ENCODE assay signal across 1 cellular context in genomic region chr11:2801711-2802388, GRCh38.
TF ChIP-seq lines count a peak whose summit lies in the region.

No MANE protein-coding gene starts in this region.

TF ChIP-seq in H1, 55 proteins besides CTCF, POLR2A, EP300 and RAD21:
- TF ChIP-seq NANOG (IDR thresholded peaks at IDR 0.05; ENCODE audit: insufficient read depth, low read depth, low read length, poor library complexity, severe bottlenecking) (no peak), SRF (IDR thresholded peaks at IDR 0.05; ENCODE audit: low read depth, low read length) (no peak), CHD7 (IDR thresholded peaks at IDR 0.05; ENCODE audit: insufficient replicate concordance, low read length) (no peak), HDAC2 (IDR thresholded peaks at IDR 0.05; ENCODE audit: borderline replicate concordance in 1 of 2, low read depth in 2 of 2, low read length in 2 of 2) (no peak), HDAC6 (IDR thresholded peaks at IDR 0.05; ENCODE audit: low read depth, low read length) (no peak), TBP (IDR thresholded peaks at IDR 0.05; ENCODE audit: low read depth, low read length) (no peak), MAFK (IDR thresholded peaks at IDR 0.05; ENCODE audit: low read depth, low read length) (no peak), YY1 (IDR thresholded peaks at IDR 0.05; ENCODE audit: low read depth, low read length) (no peak), BCL11A (IDR thresholded peaks at IDR 0.05; ENCODE audit: low read depth in 2 of 2, low read length in 2 of 2) (no peak), FOSL1 (IDR thresholded peaks at IDR 0.05; ENCODE audit: insufficient read depth, low read depth, low read length) (no peak), JUND (IDR thresholded peaks at IDR 0.05; ENCODE audit: low read length) (no peak), EZH2 (IDR thresholded peaks at IDR 0.05; ENCODE audit: low read depth, low read length, severe bottlenecking) (no peak), SUZ12 (IDR thresholded peaks at IDR 0.05; ENCODE audit: low read length) (no peak)
